20 cellular contexts compared by ENCODE assay signal in genomic region chr7:90853205-90853604, GRCh38.
DNase-seq lines count a peak whose midpoint lies in the region; ATAC-seq and TF ChIP-seq lines count a peak whose summit lies in the region.
"Had no signal": no experiment of that assay in that cellular context is flagged by ENCODE, and none has a peak within 500 bp of the region (broad histone marks: within the 10 kb centered on the region; RNA-seq: fewer than 3 reads in every experiment).

No MANE protein-coding gene starts in this region.

- POLR2A ChIA-PET in OCI-LY7 (lab: Charles Lee), result interaction anchor here (1.0 to 1.7 kb wide), 6 partner anchors 10 to 29 kb away, joined by 3 to 5 read pairs (median 3); no protein-coding TSS in a partner anchor

- CTCF ChIA-PET in OCI-LY7 (lab: Charles Lee; ENCODE audit: unreplicated experiment), result interaction anchor here (0.6 kb wide), 1 partner anchor 24 kb away, joined by 18 read pairs; no protein-coding TSS in a partner anchor

- no TSS peak for BruUV-seq in OCI-LY7 (replicated peaks; lab: Mats Ljungman, UMichigan)

- H2AFZ ChIP-seq in OCI-LY7 (ENCODE audit: low read length), result no peak overlapping the region
- H2AFZ ChIP-seq: neural progenitor cell had no signal

- ATAC-seq in GM18907 (IDR thresholded peaks at IDR 0.05; ENCODE audit: unreplicated experiment), result peak; percentile 71
- ATAC-seq in GM21786 (IDR thresholded peaks at IDR 0.05; ENCODE audit: unreplicated experiment), result peak; percentile 63
- ATAC-seq in HG03442 (IDR thresholded peaks at IDR 0.05; ENCODE audit: unreplicated experiment), result peak; percentile 67
- ATAC-seq in HG03196 (IDR thresholded peaks at IDR 0.05; ENCODE audit: unreplicated experiment), result no peak
- no peak for ATAC-seq in HG03175 (IDR thresholded peaks at IDR 0.05; ENCODE audit: unreplicated experiment)
- ATAC-seq: heart left ventricle, mucosa of descending colon had no signal

- no peak overlapping the region for H3K27ac ChIP-seq in OCI-LY7 (ENCODE audit: low read depth, low read length, poor library complexity, severe bottlenecking)
- H3K27ac ChIP-seq: heart left ventricle, left ventricle myocardium inferior, neural progenitor cell had no signal

- no peaks in the 10 kb centered on the region for H3K4me1 ChIP-seq in OCI-LY7 (ENCODE audit: insufficient read depth, low read length, poor library complexity, severe bottlenecking)

- no peaks in the 10 kb centered on the region for H3K9me2 ChIP-seq in OCI-LY7 (ENCODE audit: insufficient read depth, low read length)

- H3K36me3 ChIP-seq in OCI-LY7 (ENCODE audit: insufficient read depth, low read length), result peaks cover 15% of the 10 kb centered on the region
- H3K36me3 ChIP-seq: heart left ventricle, left ventricle myocardium inferior, neural progenitor cell had no signal

- H3K79me2 ChIP-seq in OCI-LY7 (ENCODE audit: insufficient read depth, low read depth, low read length), result no peaks in the 10 kb centered on the region

- no peaks in the 10 kb centered on the region for H3K9me3 ChIP-seq in OCI-LY7 (ENCODE audit: low read length)
- H3K9me3 ChIP-seq: heart left ventricle, left ventricle myocardium inferior, mucosa of descending colon had no signal

- no peaks in the 10 kb centered on the region for H4K20me1 ChIP-seq in OCI-LY7 (ENCODE audit: insufficient read depth, low read length)

- intact Hi-C loops in OCI-LY7 (cut with micrococcal nuclease; ENCODE audit: unreplicated experiment), result no loop called here

- TF ChIP-seq CTCF in GM12865 (IDR thresholded peaks at IDR 0.05; ENCODE audit: insufficient read depth, low read depth, low read length, missing control alignments), result no peak
- no peak for TF ChIP-seq CTCF in OCI-LY7 (conservative IDR thresholded peaks at IDR 0.05; ENCODE audit: low read length)

- DNase-seq in GM12865 (ENCODE audit: low read depth) (peak; percentile 54), OCI-LY7 (ENCODE audit: low spot score) (no peak), DMS79 treated with DMSO at 0.1 percent for 48 hours (lab: John Stamatoyannopoulos, UW) (no peak)
- DNase-seq: activated naive CD8-positive, alpha-beta T cell treated with anti-CD3 and anti-CD28 coated beads, Interleukin-2, amount 10 ng/mL, durations not matched to agents 7 days and 5 days; Calu3; heart left ventricle; KBM-7; left ventricle myocardium inferior; mucosa of descending colon; NCI-H1048; NCI-H2081; NCI-H510A; stimulated activated CD4-positive, alpha-beta T cell treated with anti-CD3 and anti-CD28 coated beads, Interleukin-4, amount 100 ng/mL, for 4 hours had no signal

- no peak overlapping the region for H3K4me3 ChIP-seq in GM12865 (ENCODE audit: low read depth, low read length)
- H3K4me3 ChIP-seq in OCI-LY7 (ENCODE audit: low read depth, low read length, poor library complexity, severe bottlenecking), result no peak overlapping the region
- H3K4me3 ChIP-seq: heart left ventricle, left ventricle myocardium inferior, mucosa of descending colon, neural progenitor cell, smooth muscle cell had no signal

- no peak overlapping the region for H3K4me2 ChIP-seq in OCI-LY7 (ENCODE audit: low read length)
- H3K4me2 ChIP-seq: neural progenitor cell, smooth muscle cell had no signal

Comparison
In these comparisons a context has a peak if more than half of its experiments do, and no peak if none do; other contexts are left out.
1. ATAC-seq: peak in GM18907 (single experiment), GM21786 (single experiment) and HG03442 (single experiment); none in HG03196 (single experiment) and HG03175 (single experiment).